ENCODE assay signal across 16 cellular contexts in the genomic region with DNA sequence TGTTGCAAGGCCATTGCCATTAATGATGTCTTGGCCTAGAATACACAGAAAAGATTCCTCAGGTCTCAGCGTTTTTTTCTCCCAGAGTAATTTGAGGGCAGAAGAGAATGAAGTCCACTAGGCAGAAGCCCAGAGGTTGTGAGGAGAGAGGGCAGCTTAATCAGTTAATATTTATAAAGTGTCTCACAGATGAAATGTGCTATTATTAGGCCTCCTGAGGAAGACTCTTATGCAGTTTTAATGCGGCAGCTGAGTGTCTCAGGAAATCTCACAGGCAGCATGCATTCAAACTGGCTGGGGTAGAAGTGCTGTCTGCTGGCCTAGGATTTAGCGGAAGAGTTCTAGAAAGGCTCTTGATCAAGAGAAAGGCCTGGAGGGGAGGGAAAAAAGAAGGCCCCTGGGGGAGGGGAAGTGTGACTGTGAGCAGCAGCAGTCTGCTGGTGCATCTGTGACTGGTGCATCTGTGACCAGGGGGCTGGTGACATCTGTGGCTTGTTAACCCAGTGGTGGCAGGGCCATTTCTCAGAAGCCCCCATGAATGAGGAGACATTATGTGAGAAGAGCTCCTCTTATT.
A peak's percentile ranks its signal among the peaks of the same experiment; 100 is the strongest.
DNase-seq lines count a peak whose midpoint lies in the region; ATAC-seq and TF ChIP-seq lines count a peak whose summit lies in the region.
"Had no signal": no experiment of that assay in that cellular context is flagged by ENCODE, and none has a peak within 500 bp of the region (broad histone marks: within the 10 kb centered on the region; RNA-seq: fewer than 3 reads in every experiment).

No MANE protein-coding gene starts in this region.

- H3K9me2 ChIP-seq in GM23338 (ENCODE audit: insufficient read depth) (no peaks in the 10 kb centered on the region), neural cell (ENCODE audit: insufficient read depth, low read length) (no peaks in the 10 kb centered on the region)

- intact Hi-C loops in Right ventricle myocardium superior (cut with DNase I), result no loop called here

- no peaks in the 10 kb centered on the region for H3K79me2 ChIP-seq in GM23338 (replicated peaks; ENCODE audit: insufficient read depth)
- H3K79me2 ChIP-seq in neural cell (replicated peaks; ENCODE audit: insufficient read depth, low read length), result no peaks in the 10 kb centered on the region

- no peaks in the 10 kb centered on the region for H3K36me3 Mint-ChIP-seq in GM23338 (ENCODE audit: low read depth)
- H3K36me3 Mint-ChIP-seq: CD8-positive, alpha-beta memory T cell; IgD-negative memory B cell had no signal

- peaks cover 16% of the 10 kb centered on the region for H3K4me1 Mint-ChIP-seq in GM23338
- H3K4me1 Mint-ChIP-seq: B cell; CD8-positive, alpha-beta memory T cell had no signal

- H3K27me3 Mint-ChIP-seq in GM23338 (ENCODE audit: insufficient read depth, low read depth, poor library complexity), result no peaks in the 10 kb centered on the region
- H3K27me3 Mint-ChIP-seq: B cell had no signal

- H4K20me1 ChIP-seq in GM23338 (replicated peaks; ENCODE audit: insufficient read depth) (no peaks in the 10 kb centered on the region), neural cell (ENCODE audit: insufficient read depth) (no peaks in the 10 kb centered on the region)

- H3K27me3 ChIP-seq in GM23338 (ENCODE audit: insufficient read depth) (no peaks in the 10 kb centered on the region), neural cell (ENCODE audit: insufficient read depth, low read depth, low read length) (no peaks in the 10 kb centered on the region)

- H3K36me3 ChIP-seq in GM23338 (ENCODE audit: insufficient read depth) (no peaks in the 10 kb centered on the region), neural cell (ENCODE audit: insufficient read depth, low read length) (no peaks in the 10 kb centered on the region)

- ATAC-seq in GM23338, result no peak
- peak; percentile 79 for ATAC-seq in Right ventricle myocardium superior (ENCODE audit: poor library complexity)
- ATAC-seq: Panc1 had no signal

- H3K9me3 Mint-ChIP-seq in GM23338, result no peaks in the 10 kb centered on the region
- H3K9me3 Mint-ChIP-seq: IgD-negative memory B cell had no signal

- H3K4me2 ChIP-seq in GM23338 (no peak overlapping the region), neural cell (ENCODE audit: low read length) (no peak overlapping the region)

- peak overlapping the region; percentile 33 for H3K9ac ChIP-seq in neural cell (ENCODE audit: low read length)

- H3K27ac ChIP-seq in GM23338 (ENCODE audit: low read depth), result no peak overlapping the region
- H3K27ac ChIP-seq in neural cell (ENCODE audit: low read length), result peak overlapping the region; percentile 77

- H3K4me3 Mint-ChIP-seq in GM23338, result no peak overlapping the region
- H3K4me3 Mint-ChIP-seq: B cell; CD8-positive, alpha-beta memory T cell; IgD-negative memory B cell had no signal

- H3K27ac Mint-ChIP-seq in GM23338, result peak overlapping the region; percentile 49; the same call in 1 of the 2 replicates
- H3K27ac Mint-ChIP-seq: B cell; CD8-positive, alpha-beta memory T cell had no signal

- H3F3A ChIP-seq in GM23338 (replicated peaks; ENCODE audit: low read depth), result no peaks in the 10 kb centered on the region
- H3F3A ChIP-seq in neural cell (ENCODE audit: insufficient read depth, low read length, poor library complexity, severe bottlenecking), result no peaks in the 10 kb centered on the region

- peaks cover 5% of the 10 kb centered on the region; the same call in 1 of the 2 replicates for H3K4me1 ChIP-seq in GM23338 (ENCODE audit: insufficient read depth)

- no peak overlapping the region for H3K4me3 ChIP-seq in GM23338
- no peak overlapping the region for H3K4me3 ChIP-seq in neural cell (ENCODE audit: low read length)

- peak overlapping the region; percentile 76; the same call in 1 of the 2 replicates for H2AFZ ChIP-seq in GM23338
- no peak overlapping the region for H2AFZ ChIP-seq in neural cell (ENCODE audit: low read depth, low read length)

- TF ChIP-seq CTCF in GM23338 (conservative IDR thresholded peaks at IDR 0.05; ENCODE audit: low read depth in 2 of 2) (no peak), neural cell (IDR thresholded peaks at IDR 0.05; ENCODE audit: poor library complexity, severe bottlenecking) (no peak)

- TF ChIP-seq EP300 in neural cell (conservative IDR thresholded peaks at IDR 0.05; ENCODE audit: poor library complexity, severe bottlenecking), result no peak

- no peaks in the 10 kb centered on the region for H3K9me3 ChIP-seq in neural cell (ENCODE audit: low read length)

- TF ChIP-seq RAD21 in neural cell (conservative IDR thresholded peaks at IDR 0.05), result peak; percentile 10

- peak; percentile 13 for DNase-seq in GM23338 (ENCODE audit: low spot score)
- peak; percentile 35 for DNase-seq in NCI-H2227 treated with DMSO at 0.1 percent for 48 hours (lab: John Stamatoyannopoulos, UW)
- DNase-seq in Right ventricle myocardium superior, result no peak
- DNase-seq in SIG-M5 treated with dmso at 0.1 percent for 504 hours (lab: John Stamatoyannopoulos, UW; ENCODE audit: unreplicated experiment), result no peak
- DNase-seq in NCI-H1436 (lab: John Stamatoyannopoulos, UW), result no peak
- DNase-seq in activated CD4-positive, alpha-beta T cell treated with anti-CD3 and anti-CD28 coated beads, Interleukin-2, amount 50 U/mL, for 1 hour, result no peak
- DNase-seq: CD8-positive, alpha-beta memory T cell; NCI-H1417 treated with DMSO at 0.1 percent for 48 hours; NCI-H2081 treated with DMSO at 0.1 percent for 48 hours; NCI-H446; NCI-H774; SHP77 had no signal

TF ChIP-seq in GM23338, 12 proteins besides CTCF, POLR2A, EP300 and RAD21 (continues in another document):
- TF ChIP-seq ZNF114 (CRISPR knock-in tag; IDR thresholded peaks at IDR 0.05), result no peak
- TF ChIP-seq, protein P1, sequence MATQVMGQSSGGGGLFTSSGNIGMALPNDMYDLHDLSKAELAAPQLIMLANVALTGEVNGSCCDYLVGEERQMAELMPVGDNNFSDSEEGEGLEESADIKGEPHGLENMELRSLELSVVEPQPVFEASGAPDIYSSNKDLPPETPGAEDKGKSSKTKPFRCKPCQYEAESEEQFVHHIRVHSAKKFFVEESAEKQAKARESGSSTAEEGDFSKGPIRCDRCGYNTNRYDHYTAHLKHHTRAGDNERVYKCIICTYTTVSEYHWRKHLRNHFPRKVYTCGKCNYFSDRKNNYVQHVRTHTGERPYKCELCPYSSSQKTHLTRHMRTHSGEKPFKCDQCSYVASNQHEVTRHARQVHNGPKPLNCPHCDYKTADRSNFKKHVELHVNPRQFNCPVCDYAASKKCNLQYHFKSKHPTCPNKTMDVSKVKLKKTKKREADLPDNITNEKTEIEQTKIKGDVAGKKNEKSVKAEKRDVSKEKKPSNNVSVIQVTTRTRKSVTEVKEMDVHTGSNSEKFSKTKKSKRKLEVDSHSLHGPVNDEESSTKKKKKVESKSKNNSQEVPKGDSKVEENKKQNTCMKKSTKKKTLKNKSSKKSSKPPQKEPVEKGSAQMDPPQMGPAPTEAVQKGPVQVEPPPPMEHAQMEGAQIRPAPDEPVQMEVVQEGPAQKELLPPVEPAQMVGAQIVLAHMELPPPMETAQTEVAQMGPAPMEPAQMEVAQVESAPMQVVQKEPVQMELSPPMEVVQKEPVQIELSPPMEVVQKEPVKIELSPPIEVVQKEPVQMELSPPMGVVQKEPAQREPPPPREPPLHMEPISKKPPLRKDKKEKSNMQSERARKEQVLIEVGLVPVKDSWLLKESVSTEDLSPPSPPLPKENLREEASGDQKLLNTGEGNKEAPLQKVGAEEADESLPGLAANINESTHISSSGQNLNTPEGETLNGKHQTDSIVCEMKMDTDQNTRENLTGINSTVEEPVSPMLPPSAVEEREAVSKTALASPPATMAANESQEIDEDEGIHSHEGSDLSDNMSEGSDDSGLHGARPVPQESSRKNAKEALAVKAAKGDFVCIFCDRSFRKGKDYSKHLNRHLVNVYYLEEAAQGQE (IDR thresholded peaks at IDR 0.05; ENCODE audit: unreplicated experiment), result no peak

TF ChIP-seq in neural cell, 6 proteins besides CTCF, POLR2A, EP300 and RAD21:
- no peak for TF ChIP-seq EZH2 (IDR thresholded peaks at IDR 0.05; ENCODE audit: borderline replicate concordance, insufficient read depth, low read length, poor library complexity, severe bottlenecking)
- no peak for TF ChIP-seq MXI1 (conservative IDR thresholded peaks at IDR 0.05; ENCODE audit: poor library complexity, severe bottlenecking)
- no peak for TF ChIP-seq POLR2AphosphoS5 (IDR thresholded peaks at IDR 0.05)
- TF ChIP-seq, protein P1 (IDR thresholded peaks at IDR 0.05; ENCODE audit: borderline replicate concordance), result peak; percentile 37
- TF ChIP-seq TAF1 (IDR thresholded peaks at IDR 0.05; ENCODE audit: low read depth), result no peak

Comparison
In these comparisons a context has a peak if more than half of its experiments do, and no peak if none do; other contexts are left out.
1. DNase-seq: peak in GM23338 (single experiment) and NCI-H2227 treated with DMSO at 0.1 percent for 48 hours (single experiment); none in Right ventricle myocardium superior (single experiment), SIG-M5 treated with dmso at 0.1 percent for 504 hours (single experiment), NCI-H1436 (single experiment) and activated CD4-positive, alpha-beta T cell treated with anti-CD3 and anti-CD28 coated beads, Interleukin-2, amount 50 U/mL, for 1 hour (single experiment).